Comparison of ENCODE assay signal across 24 cellular contexts in genomic region chr16:66099261-66099660, GRCh38.
"Had no signal": no experiment of that assay in that cellular context is flagged by ENCODE, and none has a peak within 500 bp of the region (broad histone marks: within the 10 kb centered on the region; RNA-seq: fewer than 3 reads in every experiment).

No MANE protein-coding gene starts in this region.

- H3K9me3 Mint-ChIP-seq: activated naive CD4-positive, alpha-beta T cell treated with anti-CD3 and anti-CD28 coated beads, Interleukin-2, amount 50 U/mL, for 72 hours; activated T-cell treated with anti-CD3 and anti-CD28 coated beads, Interleukin-2, amount 50 U/mL, for 72 hours; central memory CD8-positive, alpha-beta T cell; natural killer cell treated with Interleukin-12 subunit alpha and Interleukin-12 subunit beta and Interleukin-15 and Interleukin-18, amount 100 ng/mL, for 72 hours; T-helper 2 cell treated with Interferon-gamma antibody and Interleukin-4, amounts not matched to agents 5 μg/mL and 100 μg/mL, for 36 hours had no signal

- H3K9me3 ChIP-seq: esophagus squamous epithelium, left lung, lower lobe of right lung, mucosa of descending colon, right lobe of liver, thoracic aorta had no signal

- H3K4me1 ChIP-seq: esophagus squamous epithelium, left lung, lower lobe of right lung, right lobe of liver had no signal

- H3K4me1 Mint-ChIP-seq: activated CD4-positive, alpha-beta T cell treated with anti-CD3 and anti-CD28 coated beads for 36 hours; activated CD8-positive, alpha-beta memory T cell treated with anti-CD3 and anti-CD28 coated beads, Interleukin-2, amount 10 ng/mL, durations not matched to agents 7 days and 5 days; central memory CD8-positive, alpha-beta T cell had no signal

- DNase-seq: activated CD4-positive, alpha-beta T cell treated with anti-CD3 and anti-CD28 coated beads for 36 hours; activated CD4-positive, CD25-positive, alpha-beta regulatory T cell; activated CD8-positive, alpha-beta memory T cell treated with anti-CD3 and anti-CD28 coated beads, Interleukin-2, amount 10 ng/mL, durations not matched to agents 7 days and 5 days; activated CD8-positive, alpha-beta T cell treated with anti-CD3 and anti-CD28 coated beads, Interleukin-2, amount 10 ng/mL, durations not matched to agents 7 days and 5 days; activated naive CD4-positive, alpha-beta T cell; activated T-cell treated with anti-CD3 and anti-CD28 coated beads for 4 hours; activated T-cell treated with anti-CD3 and anti-CD28 coated beads, Interleukin-2, amount 50 U/mL, for 72 hours; esophagus squamous epithelium; foreskin melanocyte; left lung; lower lobe of right lung; mesendoderm; mucosa of descending colon; right lobe of liver; stimulated activated CD4-positive, alpha-beta T cell treated with anti-CD3 and anti-CD28 coated beads, Interleukin-4, amount 100 ng/mL, for 1 hour; stimulated activated naive CD8-positive, alpha-beta T cell treated with anti-CD3 and anti-CD28 coated beads, Interleukin-15, Interleukin-2, amounts not matched to agents 100 U/mL and 50 U/mL, for 24 hours; T-helper 1 cell; trophoblast cell had no signal

- H3K36me3 ChIP-seq: esophagus squamous epithelium, left lung, lower lobe of right lung, right lobe of liver, thoracic aorta had no signal

- H3K27ac ChIP-seq: coronary artery, esophagus squamous epithelium, left lung, lower lobe of right lung, right lobe of liver, thoracic aorta had no signal

- H3K27ac Mint-ChIP-seq: activated CD4-positive, alpha-beta T cell treated with anti-CD3 and anti-CD28 coated beads for 36 hours; activated CD8-positive, alpha-beta memory T cell treated with anti-CD3 and anti-CD28 coated beads, Interleukin-2, amount 10 ng/mL, durations not matched to agents 7 days and 5 days; activated CD8-positive, alpha-beta T cell treated with anti-CD3 and anti-CD28 coated beads, Interleukin-2, amount 10 ng/mL, durations not matched to agents 7 days and 5 days; activated naive CD4-positive, alpha-beta T cell treated with anti-CD3 and anti-CD28 coated beads, Interleukin-2, amount 50 U/mL, for 72 hours; activated T-cell treated with anti-CD3 and anti-CD28 coated beads, Interleukin-2, amount 50 U/mL, for 72 hours; natural killer cell treated with Interleukin-12 subunit alpha and Interleukin-12 subunit beta and Interleukin-15 and Interleukin-18, amount 100 ng/mL, for 72 hours; T-helper 2 cell treated with Interferon-gamma antibody and Interleukin-4, amounts not matched to agents 5 μg/mL and 100 μg/mL, for 36 hours had no signal

- H3K27me3 ChIP-seq: esophagus squamous epithelium, right lobe of liver had no signal

- H3K36me3 Mint-ChIP-seq: activated CD8-positive, alpha-beta memory T cell treated with anti-CD3 and anti-CD28 coated beads, Interleukin-2, amount 10 ng/mL, durations not matched to agents 7 days and 5 days; activated naive CD4-positive, alpha-beta T cell treated with anti-CD3 and anti-CD28 coated beads, Interleukin-2, amount 50 U/mL, for 72 hours; natural killer cell treated with Interleukin-12 subunit alpha and Interleukin-12 subunit beta and Interleukin-15 and Interleukin-18, amount 100 ng/mL, for 72 hours had no signal

- H3K4me3 Mint-ChIP-seq: activated CD4-positive, alpha-beta T cell treated with anti-CD3 and anti-CD28 coated beads for 36 hours; activated CD8-positive, alpha-beta memory T cell treated with anti-CD3 and anti-CD28 coated beads, Interleukin-2, amount 10 ng/mL, durations not matched to agents 7 days and 5 days; activated CD8-positive, alpha-beta T cell treated with anti-CD3 and anti-CD28 coated beads, Interleukin-2, amount 10 ng/mL, durations not matched to agents 7 days and 5 days; activated T-cell treated with anti-CD3 and anti-CD28 coated beads, Interleukin-2, amount 50 U/mL, for 72 hours; central memory CD8-positive, alpha-beta T cell; natural killer cell treated with Interleukin-12 subunit alpha and Interleukin-12 subunit beta and Interleukin-15 and Interleukin-18, amount 100 ng/mL, for 72 hours; T-helper 2 cell treated with Interferon-gamma antibody and Interleukin-4, amounts not matched to agents 5 μg/mL and 100 μg/mL, for 36 hours had no signal

- H3K4me3 ChIP-seq: coronary artery, esophagus squamous epithelium, left lung, lower lobe of right lung, mucosa of descending colon, right lobe of liver, thoracic aorta had no signal

- H3K27me3 Mint-ChIP-seq: activated CD8-positive, alpha-beta memory T cell treated with anti-CD3 and anti-CD28 coated beads, Interleukin-2, amount 10 ng/mL, durations not matched to agents 7 days and 5 days had no signal
